Comparison of ENCODE assay signal across 21 cellular contexts in the genomic region with DNA sequence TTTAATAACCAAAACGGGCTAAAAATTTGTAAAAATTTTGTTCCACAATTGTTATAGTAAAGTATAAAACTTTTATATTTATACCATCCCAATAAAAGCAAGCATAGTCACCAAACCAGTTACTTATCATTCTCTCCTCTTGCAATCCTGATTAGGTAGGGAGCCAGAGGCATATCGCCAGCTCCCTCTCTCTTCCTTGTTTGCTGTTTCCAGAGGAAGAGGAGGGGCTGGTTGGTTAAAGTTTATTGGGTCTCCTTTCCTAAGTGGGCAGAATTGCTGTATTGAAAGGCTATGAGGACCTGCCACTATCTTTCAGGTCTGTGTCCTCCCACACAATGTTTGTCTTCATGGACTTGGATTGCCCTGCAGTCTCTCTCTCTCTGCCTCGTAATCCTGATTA. TPM values are rescaled to one million over a fixed set of nuclear protein-coding genes. Genes with fewer than 3 reads are reported as not detected.
A peak's percentile ranks its signal among the peaks of the same experiment; 100 is the strongest.
DNase-seq lines count a peak whose midpoint lies in the region; ATAC-seq, FAIRE-seq and TF ChIP-seq lines count a peak whose summit lies in the region.
"Had no signal": no experiment of that assay in that cellular context is flagged by ENCODE, and none has a peak within 500 bp of the region (broad histone marks: within the 10 kb centered on the region; RNA-seq: fewer than 3 reads in every experiment).

No MANE protein-coding gene starts in this region.

- H3K9me3 Mint-ChIP-seq in activated naive CD4-positive, alpha-beta T cell treated with anti-CD3 and anti-CD28 coated beads for 36 hours, result no peaks in the 10 kb centered on the region

- H3K4me1 Mint-ChIP-seq in activated naive CD4-positive, alpha-beta T cell treated with anti-CD3 and anti-CD28 coated beads for 36 hours (ENCODE audit: low read depth), result peaks cover 74% of the 10 kb centered on the region

- TF ChIP-seq CTCF in HEK293 (tag by site-specific recombination; IDR thresholded peaks at IDR 0.05), result no peak
- no peak for TF ChIP-seq CTCF in body of pancreas (IDR thresholded peaks at IDR 0.05)
- no peak for TF ChIP-seq CTCF in pancreas (IDR thresholded peaks at IDR 0.05)
- no peak for TF ChIP-seq CTCF in adrenal gland (IDR thresholded peaks at IDR 0.05)

- H3K36me3 ChIP-seq in HEK293 (ENCODE audit: control insufficient read depth in 2 of 2, insufficient read depth in 1 of 2, low read length in 2 of 2) (no peaks in the 10 kb centered on the region), body of pancreas (replicated peaks in 1 of 2; ENCODE audit: insufficient read depth in 1 of 2, low read depth in 2 of 2) (no peaks in the 10 kb centered on the region), pancreas (no peaks in the 10 kb centered on the region), adrenal gland (replicated peaks in 1 of 2) (no peaks in the 10 kb centered on the region)

- H3K27me3 ChIP-seq in body of pancreas, result no peaks in the 10 kb centered on the region
- H3K27me3 ChIP-seq in pancreas, result no peaks in the 10 kb centered on the region
- H3K27me3 ChIP-seq in adrenal gland, result no peaks in the 10 kb centered on the region

- no peaks in the 10 kb centered on the region for H3K4me1 ChIP-seq in HEK293 (ENCODE audit: control insufficient read depth, insufficient read depth, low read length)
- peaks cover 12% of the 10 kb centered on the region for H3K4me1 ChIP-seq in body of pancreas
- no peaks in the 10 kb centered on the region for H3K4me1 ChIP-seq in pancreas
- H3K4me1 ChIP-seq in adrenal gland (replicated peaks in 1 of 2), result peaks cover 0 to 10% of the 10 kb centered on the region in 2 donors

- H3K27me3 Mint-ChIP-seq in activated naive CD4-positive, alpha-beta T cell treated with anti-CD3 and anti-CD28 coated beads for 36 hours (ENCODE audit: low read depth), result no peaks in the 10 kb centered on the region

- H3K9me3 ChIP-seq in HEK293 (ENCODE audit: control insufficient read depth, insufficient read depth, low read depth, low read length) (no peaks in the 10 kb centered on the region), body of pancreas (no peaks in the 10 kb centered on the region), pancreas (no peaks in the 10 kb centered on the region), adrenal gland (replicated peaks in 1 of 3) (no peaks in the 10 kb centered on the region)

- peak overlapping the region; percentile 18 for H3K4me3 Mint-ChIP-seq in activated naive CD4-positive, alpha-beta T cell treated with anti-CD3 and anti-CD28 coated beads for 36 hours
- H3K4me3 Mint-ChIP-seq: CD14-positive monocyte had no signal

- peak overlapping the region; percentile 99 for H3K27ac Mint-ChIP-seq in activated naive CD4-positive, alpha-beta T cell treated with anti-CD3 and anti-CD28 coated beads for 36 hours
- H3K27ac Mint-ChIP-seq: CD14-positive monocyte had no signal

- DNase-seq in activated naive CD4-positive, alpha-beta T cell treated with anti-CD3 and anti-CD28 coated beads for 36 hours, result no peak
- no peak for DNase-seq in activated naive CD4-positive, alpha-beta T cell treated with Interleukin-2 at 50 U/mL for 16 hours
- DNase-seq in body of pancreas, result peak in 3 of 4 donors; percentile 14 to 52 (median 18)
- peak in 2 of 6 donors; percentile 14 to 22 for DNase-seq in pancreas
- DNase-seq in adrenal gland, result no peak
- DNase-seq: DMS 273 treated with DMSO at 0.1 percent for 48 hours, GF-D8, GM23248, NCI-H1436, NCI-H2029, NCI-H748 treated with DMSO at 0.1 percent for 48 hours, OCI-M1 had no signal

- peaks cover 49% of the 10 kb centered on the region for H3K36me3 Mint-ChIP-seq in activated naive CD4-positive, alpha-beta T cell treated with anti-CD3 and anti-CD28 coated beads for 36 hours (ENCODE audit: low read depth)
- H3K36me3 Mint-ChIP-seq: CD14-positive monocyte had no signal

- CTCF ChIA-PET in activated naive CD4-positive, alpha-beta T cell treated with anti-CD3 and anti-CD28 coated beads for 36 hours (lab: Charles Lee), result interaction anchor here (1.1 kb wide), 1 partner anchor 127 kb away, joined by 3 read pairs; no protein-coding TSS in a partner anchor
- CTCF ChIA-PET in HEK293 (lab: Yijun Ruan, JAX), result no interaction called here

- intact Hi-C loops in activated naive CD4-positive, alpha-beta T cell treated with anti-CD3 and anti-CD28 coated beads for 36 hours (cut with micrococcal nuclease), result no loop called here
- intact Hi-C loops in body of pancreas (cut with DNase I), result no loop called here
- intact Hi-C loops in pancreas (cut with DNase I), result no loop called here
- intact Hi-C loops in adrenal gland (cut with DNase I), result no loop called here

- ATAC-seq in body of pancreas (peak; percentile 38), pancreas (peak in 3 of 4 donors; percentile 31 to 75 (median 74)), GM21619 (IDR thresholded peaks at IDR 0.05; ENCODE audit: unreplicated experiment) (no peak)
- ATAC-seq: HCT116 had no signal

- 23 to 24% methylated on average over 3 of the region's 3 CpGs for WGBS in body of pancreas, 2 donors
- WGBS in pancreas, 2 donors, result 23 to 33% methylated on average over 3 of the region's 3 CpGs
- 65 to 83% (median 74%) methylated on average over 2 to 3 of the region's 3 CpGs for WGBS in adrenal gland, 4 donors

- H3K27ac ChIP-seq in HEK293 (ENCODE audit: extremely low read depth, low read depth, low read length) (no peak overlapping the region), body of pancreas (no peak overlapping the region), pancreas (no peak overlapping the region), adrenal gland (no peak overlapping the region)
- H3K27ac ChIP-seq: GM23248, HL-60, RWPE1 had no signal

- POLR2A ChIA-PET in HEK293 (lab: Yijun Ruan, JAX), result no interaction called here

- FAIRE-seq in pancreas (lab: Jason Lieb, UNC), result no peak
- FAIRE-seq: GM12891, GM18507, HTR-8/SVneo had no signal

- H3K4me3 ChIP-seq in HEK293 (ENCODE audit: low read depth, low read length) (no peak overlapping the region), body of pancreas (no peak overlapping the region), pancreas (no peak overlapping the region), adrenal gland (no peak overlapping the region)
- H3K4me3 ChIP-seq: GM23248 had no signal

- TF ChIP-seq POLR2A in body of pancreas (IDR thresholded peaks at IDR 0.05) (no peak), adrenal gland (IDR thresholded peaks at IDR 0.05) (no peak)

TF ChIP-seq in HEK293, 187 proteins besides CTCF, POLR2A, EP300 and RAD21:
- TF ChIP-seq EGR2 (tag by site-specific recombination; IDR thresholded peaks at IDR 0.05; ENCODE audit: low read depth) (0 out of 2 replicates have a peak, but pooled peaks have one; percentile 10), ZNF146 (tag by site-specific recombination; IDR thresholded peaks at IDR 0.05) (no peak)

RNA-seq across cellular contexts. Expression of a gene that starts 29.6 kb away (rescaled TPM):
- 1 to 10 TPM; 1.7 to 2.2 TPM for total RNA-seq in activated naive CD4-positive, alpha-beta T cell treated with anti-CD3 and anti-CD28 coated beads for 36 hours
- 1 to 10 TPM in 1 of 2 donors, not detected in 1; 2.3 TPM for total RNA-seq in body of pancreas
- total RNA-seq in pancreas, result 1 to 10 TPM in 4 of 6 donors, under 1 TPM in 2; 0.88 to 2.7 (median 1.3) TPM
- polyA plus RNA-seq in pancreas, result 1 to 10 TPM in 1 of 2 donors, under 1 TPM in 1; 0.68 to 1.3 TPM
- 1 to 10 TPM; 2.8 to 7.8 (median 5.4) TPM for total RNA-seq in adrenal gland
- polyA plus RNA-seq in adrenal gland, result 1 to 10 TPM; 1.5 to 7.8 (median 2.0) TPM

Comparison
In these comparisons a context has a peak if more than half of its experiments do, and no peak if none do; other contexts are left out.
1. DNase-seq: peak in body of pancreas (3 of 4); none in activated naive CD4-positive, alpha-beta T cell treated with anti-CD3 and anti-CD28 coated beads for 36 hours (single experiment), activated naive CD4-positive, alpha-beta T cell treated with Interleukin-2 at 50 U/mL for 16 hours (single experiment) and adrenal gland (0 of 7).